ENCODE assay signal across 15 cellular contexts in the genomic region with DNA sequence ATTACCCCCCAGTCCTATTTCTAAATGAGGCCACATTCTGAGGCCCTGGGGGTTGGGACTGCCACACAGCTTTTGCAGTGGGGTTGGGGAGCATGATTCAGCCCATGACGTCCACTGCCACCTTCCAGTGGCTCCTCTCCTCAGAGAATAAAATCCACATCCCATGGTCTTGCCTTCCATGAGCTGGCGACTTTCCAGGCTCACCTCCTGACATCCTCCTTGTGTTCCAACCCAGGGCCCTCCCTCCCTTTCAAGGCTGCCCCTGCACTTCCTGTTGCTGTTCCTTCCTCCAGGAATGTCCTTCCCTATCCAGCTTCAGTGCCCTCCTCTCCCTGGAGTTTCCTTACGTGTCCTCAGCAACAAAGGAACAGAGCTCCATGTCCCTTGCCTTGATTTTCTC.
A peak's percentile ranks its signal among the peaks of the same experiment; 100 is the strongest.
DNase-seq lines count a peak whose midpoint lies in the region; ATAC-seq and TF ChIP-seq lines count a peak whose summit lies in the region.
"Had no signal": no experiment of that assay in that cellular context is flagged by ENCODE, and none has a peak within 500 bp of the region (broad histone marks: within the 10 kb centered on the region; RNA-seq: fewer than 3 reads in every experiment).

No MANE protein-coding gene starts in this region.

- H3K4me1 ChIP-seq in liver (ENCODE audit: control insufficient read depth in 4 of 4, insufficient read depth in 4 of 4, low read length in 3 of 4): peaks cover 4 to 22% (median 10%) of the 10 kb centered on the region in 4 donors

- no peak overlapping the region for H3K4me3 ChIP-seq in liver (ENCODE audit: low read depth in 1 of 3, low read length in 3 of 3)
- H3K4me3 ChIP-seq: Peyer's patch had no signal

- CTCF ChIA-PET in activated CD8-positive, alpha-beta T cell treated with anti-CD3 and anti-CD28 coated beads, Interleukin-2, amount 10 ng/mL, durations not matched to agents 7 days and 5 days (lab: Charles Lee): interaction anchor here (1.0 to 1.3 kb wide), 3 partner anchors 12 to 87 kb away, joined by 3 to 5 read pairs (median 3); no protein-coding TSS in a partner anchor
- CTCF ChIA-PET in activated CD8-positive, alpha-beta T cell treated with anti-CD3 and anti-CD28 coated beads for 36 hours (lab: Charles Lee): no interaction called here
- CTCF ChIA-PET in WTC11 (lab: Charles Lee): no interaction called here
- CTCF ChIA-PET in T-cell (lab: Charles Lee): no interaction called here

- no peaks in the 10 kb centered on the region for H3K36me3 Mint-ChIP-seq in activated CD8-positive, alpha-beta T cell treated with anti-CD3 and anti-CD28 coated beads, Interleukin-2, amount 10 ng/mL, durations not matched to agents 7 days and 5 days (ENCODE audit: low read depth)
- no peaks in the 10 kb centered on the region for H3K36me3 Mint-ChIP-seq in activated CD8-positive, alpha-beta T cell treated with anti-CD3 and anti-CD28 coated beads for 36 hours (ENCODE audit: low read depth)
- H3K36me3 Mint-ChIP-seq in WTC11 (no peaks in the 10 kb centered on the region), T-cell (no peaks in the 10 kb centered on the region)
- peaks cover 5% of the 10 kb centered on the region for H3K36me3 Mint-ChIP-seq in stimulated activated effector memory CD8-positive, alpha-beta T cell treated with anti-CD3 and anti-CD28 coated beads, Interleukin-12 subunit alpha, Interleukin-12 subunit beta, amount 100 ng/mL, for 72 hours

- WGBS in liver: 82% methylated on average over 3 of the region's 3 CpGs

- intact Hi-C loops in activated CD8-positive, alpha-beta T cell treated with anti-CD3 and anti-CD28 coated beads for 36 hours (cut with micrococcal nuclease): no loop called here

- no peaks in the 10 kb centered on the region for H3K27me3 ChIP-seq in liver (ENCODE audit: control insufficient read depth in 4 of 4, insufficient read depth in 4 of 4, low read length in 3 of 4)
- H3K27me3 ChIP-seq: Peyer's patch had no signal

- peak in 1 of 2 donors; percentile 34 for TF ChIP-seq RAD21 in liver (IDR thresholded peaks at IDR 0.05)

- no peaks in the 10 kb centered on the region for H3K9me3 ChIP-seq in liver (ENCODE audit: control insufficient read depth in 4 of 4, low read length in 3 of 4)
- H3K9me3 ChIP-seq: Peyer's patch had no signal

- no peaks in the 10 kb centered on the region for H3K27me3 Mint-ChIP-seq in activated CD8-positive, alpha-beta T cell treated with anti-CD3 and anti-CD28 coated beads, Interleukin-2, amount 10 ng/mL, durations not matched to agents 7 days and 5 days (ENCODE audit: low read depth)
- peaks cover 6% of the 10 kb centered on the region for H3K27me3 Mint-ChIP-seq in activated CD8-positive, alpha-beta T cell treated with anti-CD3 and anti-CD28 coated beads for 36 hours
- H3K27me3 Mint-ChIP-seq in WTC11 (ENCODE audit: low read depth): no peaks in the 10 kb centered on the region
- H3K27me3 Mint-ChIP-seq in T-cell: no peaks in the 10 kb centered on the region

- peaks cover 47% of the 10 kb centered on the region for H3K4me1 Mint-ChIP-seq in activated CD8-positive, alpha-beta T cell treated with anti-CD3 and anti-CD28 coated beads, Interleukin-2, amount 10 ng/mL, durations not matched to agents 7 days and 5 days (ENCODE audit: low read depth)
- H3K4me1 Mint-ChIP-seq in activated CD8-positive, alpha-beta T cell treated with anti-CD3 and anti-CD28 coated beads for 36 hours (ENCODE audit: low read depth): peaks cover 12% of the 10 kb centered on the region
- H3K4me1 Mint-ChIP-seq in WTC11 (peaks cover 22% of the 10 kb centered on the region), T-cell (peaks cover 0 to 13% (median 3%) of the 10 kb centered on the region in 3 donors)
- H3K4me1 Mint-ChIP-seq in stimulated activated effector memory CD8-positive, alpha-beta T cell treated with anti-CD3 and anti-CD28 coated beads, Interleukin-12 subunit alpha, Interleukin-12 subunit beta, amount 100 ng/mL, for 72 hours: peaks cover 49% of the 10 kb centered on the region

- H3K36me3 ChIP-seq in liver (ENCODE audit: control insufficient read depth in 4 of 4, insufficient read depth in 3 of 4, low read depth in 1 of 4, low read length in 3 of 4): no peaks in the 10 kb centered on the region
- H3K36me3 ChIP-seq: Peyer's patch had no signal

- TF ChIP-seq CTCF in activated CD8-positive, alpha-beta T cell treated with anti-CD3 and anti-CD28 coated beads for 36 hours (IDR thresholded peaks at IDR 0.05): no peak
- no peak for TF ChIP-seq CTCF in WTC11 (IDR thresholded peaks at IDR 0.05)
- TF ChIP-seq CTCF in liver (IDR thresholded peaks at IDR 0.05; ENCODE audit: low read depth, low read length, missing input control): no peak

- no peaks in the 10 kb centered on the region for H3K9me3 Mint-ChIP-seq in activated CD8-positive, alpha-beta T cell treated with anti-CD3 and anti-CD28 coated beads, Interleukin-2, amount 10 ng/mL, durations not matched to agents 7 days and 5 days (ENCODE audit: insufficient read depth)
- H3K9me3 Mint-ChIP-seq in activated CD8-positive, alpha-beta T cell treated with anti-CD3 and anti-CD28 coated beads for 36 hours: no peaks in the 10 kb centered on the region
- H3K9me3 Mint-ChIP-seq in WTC11: no peaks in the 10 kb centered on the region
- H3K9me3 Mint-ChIP-seq in stimulated activated effector memory CD8-positive, alpha-beta T cell treated with anti-CD3 and anti-CD28 coated beads, Interleukin-12 subunit alpha, Interleukin-12 subunit beta, amount 100 ng/mL, for 72 hours: no peaks in the 10 kb centered on the region
- H3K9me3 Mint-ChIP-seq in T-cell: no peaks in the 10 kb centered on the region

- H3K27ac Mint-ChIP-seq in activated CD8-positive, alpha-beta T cell treated with anti-CD3 and anti-CD28 coated beads, Interleukin-2, amount 10 ng/mL, durations not matched to agents 7 days and 5 days: peak overlapping the region; percentile 54
- H3K27ac Mint-ChIP-seq in activated CD8-positive, alpha-beta T cell treated with anti-CD3 and anti-CD28 coated beads for 36 hours: no peak overlapping the region
- H3K27ac Mint-ChIP-seq in WTC11 (0 out of 2 replicates have a peak overlapping the region, but pooled peaks have one; percentile 4), T-cell (no peak overlapping the region)
- H3K27ac Mint-ChIP-seq in stimulated activated effector memory CD8-positive, alpha-beta T cell treated with anti-CD3 and anti-CD28 coated beads, Interleukin-12 subunit alpha, Interleukin-12 subunit beta, amount 100 ng/mL, for 72 hours: peak overlapping the region; percentile 69

- DNase-seq in activated CD8-positive, alpha-beta T cell treated with anti-CD3 and anti-CD28 coated beads, Interleukin-2, amount 10 ng/mL, durations not matched to agents 7 days and 5 days: no peak
- no peak for DNase-seq in activated CD8-positive, alpha-beta T cell treated with anti-CD3 and anti-CD28 coated beads for 36 hours
- no peak for DNase-seq in WTC11 (ENCODE audit: low spot score)
- no peak for DNase-seq in stimulated activated effector memory CD8-positive, alpha-beta T cell treated with anti-CD3 and anti-CD28 coated beads, Interleukin-12 subunit alpha, Interleukin-12 subunit beta, amount 100 ng/mL, for 72 hours (ENCODE audit: low spot score in 2 of 2)
- no peak for DNase-seq in T-cell
- DNase-seq in T-helper 9 cell: no peak
- DNase-seq: cerebellar nuclear complex, DMS 273 treated with DMSO at 0.1 percent for 48 hours, NCI-H1048, NCI-H524 treated with DMSO at 0.1 percent for 48 hours, T-helper 1 cell had no signal

- no peak overlapping the region for H3K9ac ChIP-seq in liver (ENCODE audit: low read depth in 1 of 2, low read length in 2 of 2)

- no peak overlapping the region for H3K4me3 Mint-ChIP-seq in activated CD8-positive, alpha-beta T cell treated with anti-CD3 and anti-CD28 coated beads, Interleukin-2, amount 10 ng/mL, durations not matched to agents 7 days and 5 days
- H3K4me3 Mint-ChIP-seq in activated CD8-positive, alpha-beta T cell treated with anti-CD3 and anti-CD28 coated beads for 36 hours: no peak overlapping the region
- H3K4me3 Mint-ChIP-seq in WTC11 (no peak overlapping the region), T-cell (no peak overlapping the region)
- no peak overlapping the region for H3K4me3 Mint-ChIP-seq in stimulated activated effector memory CD8-positive, alpha-beta T cell treated with anti-CD3 and anti-CD28 coated beads, Interleukin-12 subunit alpha, Interleukin-12 subunit beta, amount 100 ng/mL, for 72 hours

- no peak overlapping the region for H3K27ac ChIP-seq in liver (ENCODE audit: low read depth in 1 of 2, low read length in 2 of 2)
- H3K27ac ChIP-seq: epithelial cell of prostate, Peyer's patch had no signal

- POLR2A ChIA-PET in activated CD8-positive, alpha-beta T cell treated with anti-CD3 and anti-CD28 coated beads, Interleukin-2, amount 10 ng/mL, durations not matched to agents 7 days and 5 days (lab: Charles Lee): no interaction called here
- POLR2A ChIA-PET in activated CD8-positive, alpha-beta T cell treated with anti-CD3 and anti-CD28 coated beads for 36 hours (lab: Charles Lee): interaction anchor here (1.0 to 1.4 kb wide), 2 partner anchors 13 to 49 kb away, joined by 3 read pairs; no protein-coding TSS in a partner anchor
- POLR2A ChIA-PET in WTC11 (lab: Charles Lee): no interaction called here
- POLR2A ChIA-PET in T-cell (lab: Charles Lee): no interaction called here

- ATAC-seq in activated CD8-positive, alpha-beta T cell treated with anti-CD3 and anti-CD28 coated beads, Interleukin-2, amount 10 ng/mL, durations not matched to agents 7 days and 5 days: no peak
- ATAC-seq in activated CD8-positive, alpha-beta T cell treated with anti-CD3 and anti-CD28 coated beads for 36 hours: no peak
- ATAC-seq in WTC11: no peak
- no peak for ATAC-seq in stimulated activated effector memory CD8-positive, alpha-beta T cell treated with anti-CD3 and anti-CD28 coated beads, Interleukin-12 subunit alpha, Interleukin-12 subunit beta, amount 100 ng/mL, for 72 hours
- no peak for ATAC-seq in HG03460 (IDR thresholded peaks at IDR 0.05; ENCODE audit: unreplicated experiment)
- ATAC-seq in T-cell (replicated peaks in 1 of 4): no peak

TF ChIP-seq in WTC11, 78 proteins besides CTCF, POLR2A, EP300 and RAD21 (continues in another document):
- TF ChIP-seq SMAD4 (CRISPR knock-in tag; IDR thresholded peaks at IDR 0.05) (no peak), ZNF219 (CRISPR knock-in tag; IDR thresholded peaks at IDR 0.05; ENCODE audit: borderline replicate concordance) (no peak), NR3C1 (CRISPR knock-in tag; conservative IDR thresholded peaks at IDR 0.05; ENCODE audit: low read depth) (no peak)

TF ChIP-seq in liver, 16 proteins besides CTCF, POLR2A, EP300 and RAD21 (continues in another document):
- TF ChIP-seq YY1 (IDR thresholded peaks at IDR 0.05) (no peak), SP1 (IDR thresholded peaks at IDR 0.05) (peak; percentile 34)

Comparison
In these comparisons a context has a peak if more than half of its experiments do, and no peak if none do; other contexts are left out.
1. H3K27ac Mint-ChIP-seq: peak in activated CD8-positive, alpha-beta T cell treated with anti-CD3 and anti-CD28 coated beads, Interleukin-2, amount 10 ng/mL, durations not matched to agents 7 days and 5 days (single experiment), WTC11 (single experiment) and stimulated activated effector memory CD8-positive, alpha-beta T cell treated with anti-CD3 and anti-CD28 coated beads, Interleukin-12 subunit alpha, Interleukin-12 subunit beta, amount 100 ng/mL, for 72 hours (single experiment); none in activated CD8-positive, alpha-beta T cell treated with anti-CD3 and anti-CD28 coated beads for 36 hours (single experiment) and T-cell (0 of 2).